In genomic region chr6:18147160-18147559, GRCh38 we compare ENCODE assay signal across 13 cellular contexts. TPM values are rescaled to one million over a fixed set of nuclear protein-coding genes. Genes with fewer than 3 reads are reported as not detected.
DNase-seq lines count a peak whose midpoint lies in the region; ATAC-seq and TF ChIP-seq lines count a peak whose summit lies in the region.
"Had no signal": no experiment of that assay in that cellular context is flagged by ENCODE, and none has a peak within 500 bp of the region (broad histone marks: within the 10 kb centered on the region; RNA-seq: fewer than 3 reads in every experiment).

No MANE protein-coding gene starts in this region.

- peaks cover 6% of the 10 kb centered on the region for H3K4me1 Mint-ChIP-seq in nephron

- in situ Hi-C loops in Caki2 (cut with HindIII; ENCODE audit: low pct_unique_long_range_greater_than_20kb, low sequenced_read_pairs), result no loop called here

- H3K36me3 Mint-ChIP-seq in nephron (ENCODE audit: low read depth), result peaks cover 20% of the 10 kb centered on the region

- H3K27ac Mint-ChIP-seq in nephron, result peak overlapping the region; percentile 62 to 73 (median 72)
- H3K27ac Mint-ChIP-seq: activated naive CD8-positive, alpha-beta T cell had no signal

- H3K4me3 ChIP-seq in epithelial cell of esophagus (ENCODE audit: low read length), result no peak overlapping the region
- H3K4me3 ChIP-seq: GM12878, left ventricle myocardium inferior had no signal

- H3K27me3 Mint-ChIP-seq in nephron (ENCODE audit: low read depth), result peaks cover 4% of the 10 kb centered on the region
- H3K27me3 Mint-ChIP-seq: activated naive CD8-positive, alpha-beta T cell had no signal

- DNase-seq in Caki2 (ENCODE audit: low read depth), result peak; percentile 55
- peak; percentile 65 for DNase-seq in HT1080 (ENCODE audit: low read depth)
- peak; percentile 77 for DNase-seq in epithelial cell of esophagus (ENCODE audit: low read depth)
- no peak for DNase-seq in NK-92 treated with Interleukin-12 subunit alpha and Interleukin-12 subunit beta, amount 100 ng/mL, for 24 hours (lab: John Stamatoyannopoulos, UW)
- no peak for DNase-seq in NCI-H2029 treated with DMSO at 0.1 percent for 48 hours (lab: John Stamatoyannopoulos, UW)
- DNase-seq: cortex of kidney; left ventricle myocardium inferior; NCI-H2081 treated with DMSO at 0.1 percent for 48 hours; stimulated activated naive CD4-positive, alpha-beta T cell treated with Interleukin-2 at 50 U/mL for 16 hours had no signal

- TF ChIP-seq CTCF in epithelial cell of esophagus (IDR thresholded peaks at IDR 0.05; ENCODE audit: insufficient read depth, low read depth, low read length, missing control alignments), result no peak
- TF ChIP-seq CTCF in nephron (IDR thresholded peaks at IDR 0.05; ENCODE audit: unreplicated experiment in 3 of 3), result no peak

- no peak for ATAC-seq in HG03025 (IDR thresholded peaks at IDR 0.05; ENCODE audit: low FRiP score, unreplicated experiment)
- ATAC-seq: GM12878 had no signal

- no peak overlapping the region for H3K4me3 Mint-ChIP-seq in nephron
- H3K4me3 Mint-ChIP-seq: activated naive CD8-positive, alpha-beta T cell had no signal

- H3K9me3 Mint-ChIP-seq in nephron, result no peaks in the 10 kb centered on the region

RNA-seq across cellular contexts. Expression of gene TPMT, which starts 7.7 kb away (rescaled TPM):
- 11.7 and 14.0 TPM in 2 replicates for total RNA-seq in Caki2 (2014; rRNA removed; shearing (Covaris generic); ENCODE audit: low replicate concordance)
- total RNA-seq in HT1080 (2014; rRNA removed; shearing (Covaris generic)), result 7.5 and 9.6 TPM in 2 replicates
- polyA plus RNA-seq in HT1080 (2015; cell fraction: cytosol; rRNA removed), result 14.7 and 14.9 TPM in 2 replicates
- polyA plus RNA-seq in HT1080 (2015; cell fraction: nucleus; rRNA removed), result 8.0 and 9.6 TPM in 2 replicates

RNA-seq across cellular contexts. Expression of gene KDM1B, which starts 8.1 kb away (rescaled TPM):
- 10.1 and 11.6 TPM in 2 replicates for total RNA-seq in Caki2 (2014; rRNA removed; shearing (Covaris generic); ENCODE audit: low replicate concordance)
- total RNA-seq in HT1080 (2014; rRNA removed; shearing (Covaris generic)), result 13.1 and 25.3 TPM in 2 replicates
- 14.7 and 18.0 TPM in 2 replicates for polyA plus RNA-seq in HT1080 (2015; cell fraction: cytosol; rRNA removed)
- 10.1 and 10.8 TPM in 2 replicates for polyA plus RNA-seq in HT1080 (2015; cell fraction: nucleus; rRNA removed)

RNA-seq across cellular contexts. Expression of gene NHLRC1, which starts 24.7 kb away (rescaled TPM):
- total RNA-seq in Caki2 (2014; rRNA removed; shearing (Covaris generic); ENCODE audit: low replicate concordance), result 1.1 and 2.5 TPM in 2 replicates
- 0.31 TPM in 1 of 2 replicates, not detected in the other for total RNA-seq in HT1080 (2014; rRNA removed; shearing (Covaris generic))
- polyA plus RNA-seq in HT1080 (2015; cell fraction: cytosol; rRNA removed), result 0.11 and 0.21 TPM in 2 replicates
- polyA plus RNA-seq in HT1080 (2015; cell fraction: nucleus; rRNA removed), result 0.18 and 0.26 TPM in 2 replicates

Comparison
In these comparisons a context has a peak if more than half of its experiments do, and no peak if none do; other contexts are left out.
1. DNase-seq: peak in Caki2 (single experiment), HT1080 (single experiment) and epithelial cell of esophagus (single experiment); none in NK-92 treated with Interleukin-12 subunit alpha and Interleukin-12 subunit beta, amount 100 ng/mL, for 24 hours (single experiment) and NCI-H2029 treated with DMSO at 0.1 percent for 48 hours (single experiment).